ENCODE assay signal across 8 cellular contexts in the genomic region with DNA sequence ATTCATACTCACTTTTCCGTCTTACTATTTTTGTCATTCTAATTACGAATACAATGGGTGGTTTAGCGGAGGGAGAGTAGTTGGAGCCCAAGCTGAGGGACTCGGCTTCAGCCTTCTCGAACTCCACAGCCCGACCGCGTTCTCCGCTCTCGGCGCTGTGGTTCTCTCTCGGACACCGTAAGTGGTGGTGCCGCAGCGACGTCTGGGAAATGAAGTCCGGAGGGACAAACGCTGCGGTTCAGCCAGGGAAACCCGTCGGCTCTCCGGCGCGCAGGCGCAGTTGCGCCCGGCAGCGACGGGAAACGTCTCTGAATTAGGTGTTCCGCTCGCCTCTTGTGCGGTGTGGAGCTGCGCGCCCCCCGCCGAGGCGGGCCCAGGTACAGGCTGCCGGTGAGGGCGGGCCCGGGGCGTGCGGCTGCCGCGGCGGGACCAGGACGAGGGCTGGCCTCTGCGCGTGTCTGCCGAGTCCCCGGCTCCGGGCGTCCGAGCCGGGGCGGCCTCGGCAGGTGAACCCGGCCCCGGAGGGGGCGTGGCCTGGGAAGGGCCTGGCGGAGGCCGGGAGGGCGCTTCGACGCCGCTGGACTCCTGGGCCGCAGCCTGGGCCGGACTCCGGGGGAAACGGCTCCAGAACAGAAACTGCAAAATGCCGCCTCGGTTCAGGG. TPM values are rescaled to one million over a fixed set of nuclear protein-coding genes. Genes with fewer than 3 reads are reported as not detected.
DNase-seq lines count a peak whose midpoint lies in the region; ATAC-seq and TF ChIP-seq lines count a peak whose summit lies in the region.

Gene ZNF879, plus strand, starts transcription at position 277 of the 662 bp plus-strand sequence. CDS start 1,201 bp downstream, outside the sequence.

- peak within 1 kb of the TSS; percentile 88 for H3K4me3 Mint-ChIP-seq in neural progenitor cell
- H3K4me3 Mint-ChIP-seq in stimulated activated naive CD8-positive, alpha-beta T cell treated with anti-CD3 and anti-CD28 coated beads, Interleukin-15, amount 100 ng/mL, for 72 hours: peak within 1 kb of the TSS; percentile 97 to 99

- peak within 1 kb of the TSS; percentile 88 for H2AFZ ChIP-seq in neural progenitor cell (replicated peaks)

- H3K9ac ChIP-seq in neural progenitor cell: no peak within 1 kb of the TSS

- peaks cover 0 to 27% (median 2%) of the 10 kb centered on the region in 3 donors for H3K9me3 ChIP-seq in gastroesophageal sphincter
- peaks cover 7% of the 10 kb centered on the region for H3K9me3 ChIP-seq in neural progenitor cell (ENCODE audit: low read depth)

- H3K27ac ChIP-seq in gastroesophageal sphincter: peak within 1 kb of the TSS; percentile 27 to 96 (median 92)
- H3K27ac ChIP-seq in neural progenitor cell: no peak within 1 kb of the TSS

- H3K4me1 Mint-ChIP-seq in neural progenitor cell: peaks cover 2% of the 10 kb centered on the region
- H3K4me1 Mint-ChIP-seq in stimulated activated naive CD8-positive, alpha-beta T cell treated with anti-CD3 and anti-CD28 coated beads, Interleukin-15, amount 100 ng/mL, for 72 hours: peaks cover 14% of the 10 kb centered on the region

- H3K4me2 ChIP-seq in neural progenitor cell: peak within 1 kb of the TSS; percentile 77

- peak; percentile 45 to 51 for TF ChIP-seq POLR2A in gastroesophageal sphincter (IDR thresholded peaks at IDR 0.05)

- H3K4me1 ChIP-seq in gastroesophageal sphincter: peaks cover 0 to 16% (median 9%) of the 10 kb centered on the region in 3 donors
- no peaks in the 10 kb centered on the region for H3K4me1 ChIP-seq in neural progenitor cell

- TF ChIP-seq EP300 in gastroesophageal sphincter (IDR thresholded peaks at IDR 0.05): no peak

- H3K36me3 Mint-ChIP-seq in neural progenitor cell: peaks cover 26% of the 10 kb centered on the region

- H4K20me1 ChIP-seq in neural progenitor cell (ENCODE audit: low read depth): no peaks in the 10 kb centered on the region

- ATAC-seq in GM19468 (IDR thresholded peaks at IDR 0.05; ENCODE audit: extremely low read depth, unreplicated experiment) (peak; percentile 87), gastroesophageal sphincter (peak; percentile 98)
- ATAC-seq in stimulated activated naive CD8-positive, alpha-beta T cell treated with anti-CD3 and anti-CD28 coated beads, Interleukin-15, amount 100 ng/mL, for 72 hours: peak; percentile 97

- peaks cover 60% of the 10 kb centered on the region for H3K9me3 Mint-ChIP-seq in neural progenitor cell
- H3K9me3 Mint-ChIP-seq in stimulated activated naive CD8-positive, alpha-beta T cell treated with anti-CD3 and anti-CD28 coated beads, Interleukin-15, amount 100 ng/mL, for 72 hours: peaks cover 15 to 20% of the 10 kb centered on the region in 2 donors

- no peaks in the 10 kb centered on the region for H3K27me3 ChIP-seq in gastroesophageal sphincter
- H3K27me3 ChIP-seq in neural progenitor cell: no peaks in the 10 kb centered on the region

- TF ChIP-seq CTCF in gastroesophageal sphincter (IDR thresholded peaks at IDR 0.05): no peak
- no peak for TF ChIP-seq CTCF in neural progenitor cell (IDR thresholded peaks at IDR 0.05)

- H3K36me3 ChIP-seq in gastroesophageal sphincter: peaks cover 2 to 39% of the 10 kb centered on the region in 2 donors
- no peaks in the 10 kb centered on the region for H3K36me3 ChIP-seq in neural progenitor cell

- DNase-seq in AG20443 (ENCODE audit: low spot score) (peak; percentile 98), HuH-7 (ENCODE audit: low spot score) (peak; percentile 24), SK-N-DZ (ENCODE audit: low spot score) (peak; percentile 96), neural progenitor cell (ENCODE audit: low spot score) (peak; percentile 97)
- DNase-seq in activated naive CD4-positive, alpha-beta T cell treated with anti-CD3 and anti-CD28 coated beads, Interleukin-2, amount 50 U/mL, for 16 hours: peak; percentile 94
- peak; percentile 93 to 95 for DNase-seq in stimulated activated naive CD8-positive, alpha-beta T cell treated with anti-CD3 and anti-CD28 coated beads, Interleukin-15, amount 100 ng/mL, for 72 hours

- H3K27me3 Mint-ChIP-seq in neural progenitor cell (ENCODE audit: insufficient read depth, low read depth): no peaks in the 10 kb centered on the region
- H3K27me3 Mint-ChIP-seq in stimulated activated naive CD8-positive, alpha-beta T cell treated with anti-CD3 and anti-CD28 coated beads, Interleukin-15, amount 100 ng/mL, for 72 hours: no peaks in the 10 kb centered on the region

- 0% methylated on average over 7 to 12 of the region's 72 CpGs for WGBS in gastroesophageal sphincter (ENCODE audit: low coverage in 1 of 2), 2 donors

- H3K79me2 ChIP-seq in neural progenitor cell (ENCODE audit: low read depth): no peaks in the 10 kb centered on the region

- peak within 1 kb of the TSS; percentile 26 for H3K27ac Mint-ChIP-seq in neural progenitor cell
- peak within 1 kb of the TSS; percentile 94 to 98 for H3K27ac Mint-ChIP-seq in stimulated activated naive CD8-positive, alpha-beta T cell treated with anti-CD3 and anti-CD28 coated beads, Interleukin-15, amount 100 ng/mL, for 72 hours

- H3K4me3 ChIP-seq in gastroesophageal sphincter (peak within 1 kb of the TSS; percentile 47 to 95), neural progenitor cell (peak within 1 kb of the TSS; percentile 68)

- no peaks in the 10 kb centered on the region for H3F3A ChIP-seq in neural progenitor cell (ENCODE audit: low read depth)

RNA-seq across cellular contexts. Expression of gene ZNF879, which starts in this region (rescaled TPM):
- polyA plus RNA-seq in SK-N-DZ (2014; cell fraction: cytosol; rRNA removed): 4.9 and 7.4 TPM in 2 replicates
- polyA plus RNA-seq in SK-N-DZ (2014; cell fraction: nucleus; rRNA removed): 11.3 and 11.5 TPM in 2 replicates
- 1 to 10 TPM; 3.9 to 8.6 (median 5.8) TPM for total RNA-seq in gastroesophageal sphincter
- 10.4 and 10.6 TPM in 2 replicates for total RNA-seq in neural progenitor cell (ENCODE audit: low replicate concordance)

Comparison
In these comparisons a context has a peak if more than half of its experiments do, and no peak if none do; other contexts are left out.
1. DNase-seq: peak in every context shown above with its lines; median percentile 98 in AG20443; 97 in neural progenitor cell; 96 in SK-N-DZ; 94 in activated naive CD4-positive, alpha-beta T cell treated with anti-CD3 and anti-CD28 coated beads, Interleukin-2, amount 50 U/mL, for 16 hours; 94 in stimulated activated naive CD8-positive, alpha-beta T cell treated with anti-CD3 and anti-CD28 coated beads, Interleukin-15, amount 100 ng/mL, for 72 hours; 24 in HuH-7.